ENCODE assay signal across 8 cellular contexts in the genomic region with DNA sequence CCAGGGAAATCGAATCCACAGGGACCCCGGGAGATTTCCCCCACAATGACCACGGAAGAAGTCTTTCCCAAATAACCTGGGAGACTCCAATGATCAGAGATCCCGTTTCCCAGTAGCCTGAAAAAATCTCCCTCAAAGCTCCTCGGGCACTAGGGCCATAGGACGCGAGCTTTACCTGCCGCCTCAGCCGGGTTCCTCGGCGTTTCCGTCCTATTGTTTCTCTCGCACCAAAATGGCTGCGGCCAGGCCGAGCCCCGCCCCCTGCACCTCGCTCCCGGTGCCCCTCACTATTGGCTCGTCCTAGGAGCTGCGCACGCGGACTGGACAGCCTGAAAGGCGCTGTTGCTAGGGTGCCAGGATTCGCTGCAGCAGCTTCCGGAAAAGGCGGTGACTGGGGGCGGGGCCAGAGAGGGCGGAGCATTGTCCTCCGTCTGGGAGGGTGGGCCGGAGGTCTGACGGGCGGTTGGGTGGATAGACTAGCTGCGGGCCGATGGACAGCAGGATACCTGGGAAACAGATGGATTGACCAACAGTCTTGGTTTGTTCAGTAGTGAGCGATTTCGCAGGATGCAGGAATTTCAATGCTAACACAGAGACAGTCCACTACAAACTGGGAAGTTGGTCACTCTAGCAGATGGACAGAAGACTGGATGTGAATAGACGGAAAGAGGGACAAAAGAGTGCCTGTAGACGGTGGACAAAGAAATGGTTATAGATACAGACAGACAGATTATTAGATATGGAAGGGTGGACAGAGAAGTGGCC. TPM values are rescaled to one million over a fixed set of nuclear protein-coding genes. Genes with fewer than 3 reads are reported as not detected.
A peak's percentile ranks its signal among the peaks of the same experiment; 100 is the strongest.
DNase-seq lines count a peak whose midpoint lies in the region; ATAC-seq and TF ChIP-seq lines count a peak whose summit lies in the region.

A gene with protein sequence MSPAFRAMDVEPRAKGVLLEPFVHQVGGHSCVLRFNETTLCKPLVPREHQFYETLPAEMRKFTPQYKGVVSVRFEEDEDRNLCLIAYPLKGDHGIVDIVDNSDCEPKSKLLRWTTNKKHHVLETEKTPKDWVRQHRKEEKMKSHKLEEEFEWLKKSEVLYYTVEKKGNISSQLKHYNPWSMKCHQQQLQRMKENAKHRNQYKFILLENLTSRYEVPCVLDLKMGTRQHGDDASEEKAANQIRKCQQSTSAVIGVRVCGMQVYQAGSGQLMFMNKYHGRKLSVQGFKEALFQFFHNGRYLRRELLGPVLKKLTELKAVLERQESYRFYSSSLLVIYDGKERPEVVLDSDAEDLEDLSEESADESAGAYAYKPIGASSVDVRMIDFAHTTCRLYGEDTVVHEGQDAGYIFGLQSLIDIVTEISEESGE (minus strand): TSS at position 240 of the 765 bp plus-strand sequence. CDS start 21,930 bp downstream, outside the sequence.

- peak within 1 kb of the TSS; percentile 82 for H2BK5ac ChIP-seq in H9 (ENCODE audit: insufficient read length, low read length)

- H2BK15ac ChIP-seq in H9 (ENCODE audit: low read depth, low read length) = no peak within 1 kb of the TSS

- peaks cover 21 to 24% of the 10 kb centered on the region in 2 experiments for H3K4me1 Mint-ChIP-seq in H9
- H3K4me1 Mint-ChIP-seq in nephron progenitor cell = peaks cover 37% of the 10 kb centered on the region
- peaks cover 45% of the 10 kb centered on the region for H3K4me1 Mint-ChIP-seq in stimulated activated naive CD8-positive, alpha-beta T cell treated with anti-CD3 and anti-CD28 coated beads, Interleukin-15, amount 100 ng/mL, for 72 hours

- H3K9me3 ChIP-seq in H9 (ENCODE audit: control insufficient read depth, low read depth, low read length) = no peaks in the 10 kb centered on the region
- no peaks in the 10 kb centered on the region for H3K9me3 ChIP-seq in MG63

- peaks cover 2% of the 10 kb centered on the region for H3K79me1 ChIP-seq in H9 (ENCODE audit: insufficient read depth, low read depth, low read length, poor library complexity, severe bottlenecking)

- DNase-seq in ELR (ENCODE audit: low read depth) (peak; percentile 98), H9 (peak; percentile 99), MG63 (peak; percentile 96), SHP77 treated with DMSO at 0.1 percent for 48 hours (lab: John Stamatoyannopoulos, UW) (peak; percentile 92), fibroblast of the aortic adventitia (ENCODE audit: low read depth) (peak; percentile 96), nephron progenitor cell (peak; percentile 100)
- DNase-seq in activated effector memory CD4-positive, alpha-beta T cell treated with anti-CD3 and anti-CD28 coated beads, Interleukin-2, amount 50 U/mL, for 16 hours = peak; percentile 100
- peak; percentile 97 to 99 for DNase-seq in stimulated activated naive CD8-positive, alpha-beta T cell treated with anti-CD3 and anti-CD28 coated beads, Interleukin-15, amount 100 ng/mL, for 72 hours

- H3K36me3 Mint-ChIP-seq in H9 (ENCODE audit: insufficient read depth in 1 of 3, low read depth in 3 of 3) = peaks cover 20 to 45% (median 42%) of the 10 kb centered on the region in 3 experiments
- H3K36me3 Mint-ChIP-seq in nephron progenitor cell (ENCODE audit: low read depth) = peaks cover 31% of the 10 kb centered on the region

- H2AFZ ChIP-seq in H9 (ENCODE audit: low read length) = no peak within 1 kb of the TSS

- no peak for TF ChIP-seq CTCF in H9 (conservative IDR thresholded peaks at IDR 0.05)
- no peak for TF ChIP-seq CTCF in fibroblast of the aortic adventitia (IDR thresholded peaks at IDR 0.05; ENCODE audit: insufficient read depth, low read length)
- TF ChIP-seq CTCF in nephron progenitor cell (IDR thresholded peaks at IDR 0.05) = no peak

- H3K36me3 ChIP-seq in MG63 = peaks cover 7% of the 10 kb centered on the region

- peak within 1 kb of the TSS; percentile 99 to 100 for H3K4me3 Mint-ChIP-seq in H9
- peak within 1 kb of the TSS; percentile 100 for H3K4me3 Mint-ChIP-seq in nephron progenitor cell
- peak within 1 kb of the TSS; percentile 95 to 97 for H3K4me3 Mint-ChIP-seq in stimulated activated naive CD8-positive, alpha-beta T cell treated with anti-CD3 and anti-CD28 coated beads, Interleukin-15, amount 100 ng/mL, for 72 hours

- no peaks in the 10 kb centered on the region; a peak in 1 of 5 replicates for H3K9me3 Mint-ChIP-seq in H9
- no peaks in the 10 kb centered on the region for H3K9me3 Mint-ChIP-seq in nephron progenitor cell
- no peaks in the 10 kb centered on the region for H3K9me3 Mint-ChIP-seq in stimulated activated naive CD8-positive, alpha-beta T cell treated with anti-CD3 and anti-CD28 coated beads, Interleukin-15, amount 100 ng/mL, for 72 hours

- H3K18ac ChIP-seq in H9 (ENCODE audit: insufficient read length, low read depth, low read length) = peak within 1 kb of the TSS; percentile 90

- no peaks in the 10 kb centered on the region for H3K4me1 ChIP-seq in H9 (ENCODE audit: insufficient read depth, low read length)

- H2BK120ac ChIP-seq in H9 (ENCODE audit: low read depth, low read length, poor library complexity, severe bottlenecking) = peak within 1 kb of the TSS; percentile 99

- H4K5ac ChIP-seq in H9 (ENCODE audit: insufficient read length, low read depth, low read length) = peak within 1 kb of the TSS; percentile 86

- peak within 1 kb of the TSS; percentile 96 for H3K56ac ChIP-seq in H9 (ENCODE audit: insufficient read length, low read depth, low read length)

- H3K14ac ChIP-seq in H9 (ENCODE audit: insufficient read depth, low read length) = peak within 1 kb of the TSS; percentile 90

- H3K27me3 Mint-ChIP-seq in H9 (ENCODE audit: low read depth) = peaks cover 6% of the 10 kb centered on the region
- peaks cover 29% of the 10 kb centered on the region for H3K27me3 Mint-ChIP-seq in nephron progenitor cell (ENCODE audit: low read depth, poor library complexity)
- H3K27me3 Mint-ChIP-seq in stimulated activated naive CD8-positive, alpha-beta T cell treated with anti-CD3 and anti-CD28 coated beads, Interleukin-15, amount 100 ng/mL, for 72 hours = peaks cover 7% of the 10 kb centered on the region

- peak within 1 kb of the TSS; percentile 83 for H3K27ac ChIP-seq in H9 (ENCODE audit: insufficient read length, low read depth, low read length)

- H4K91ac ChIP-seq in H9 (ENCODE audit: insufficient read length, low read depth, low read length) = peak within 1 kb of the TSS; percentile 98

- H3K27ac Mint-ChIP-seq in H9 (peak within 1 kb of the TSS; percentile 100), nephron progenitor cell (peak within 1 kb of the TSS; percentile 100)
- H3K27ac Mint-ChIP-seq in stimulated activated naive CD8-positive, alpha-beta T cell treated with anti-CD3 and anti-CD28 coated beads, Interleukin-15, amount 100 ng/mL, for 72 hours = peak within 1 kb of the TSS; percentile 98 to 99

- H3K23ac ChIP-seq in H9 (ENCODE audit: insufficient read length, low read depth, low read length) = no peak within 1 kb of the TSS

- peak within 1 kb of the TSS; percentile 67 for H3T11ph ChIP-seq in H9 (ENCODE audit: low read length)

- ATAC-seq in stimulated activated naive CD8-positive, alpha-beta T cell treated with anti-CD3 and anti-CD28 coated beads, Interleukin-15, amount 100 ng/mL, for 72 hours = peak; percentile 100

- H4K20me1 ChIP-seq in H9 (ENCODE audit: control insufficient read depth, insufficient read depth, insufficient read length) = no peaks in the 10 kb centered on the region

- H3K79me2 ChIP-seq in H9 (ENCODE audit: insufficient read depth, low read length) = peaks cover 36% of the 10 kb centered on the region

- WGBS in H9 (ENCODE audit: extremely low coverage, insufficient read length, low lambda C conversion rate) = no CpG with 5 or more reads among the region's 38 CpGs

- H2BK20ac ChIP-seq in H9 (ENCODE audit: low read depth, low read length, poor library complexity, severe bottlenecking) = no peak within 1 kb of the TSS

- H2AK5ac ChIP-seq in H9 (ENCODE audit: insufficient read length, low read length) = no peak within 1 kb of the TSS

- peak within 1 kb of the TSS; percentile 49; the same call in 1 of the 2 replicates for H3K4ac ChIP-seq in H9 (ENCODE audit: low read depth, low read length)

- peak within 1 kb of the TSS; percentile 98 for H3K9ac ChIP-seq in H9 (ENCODE audit: extremely low read depth, insufficient read length, low read length)

- peak within 1 kb of the TSS; percentile 65 for H3K4me2 ChIP-seq in H9 (ENCODE audit: insufficient read depth, insufficient read length, low read length)

- no peak within 1 kb of the TSS for H4K8ac ChIP-seq in H9 (replicated peaks; ENCODE audit: insufficient read length, low read depth, low read length)

- H3K27me3 ChIP-seq in H9 (ENCODE audit: insufficient read depth, low read length) (no peaks in the 10 kb centered on the region), MG63 (no peaks in the 10 kb centered on the region)

- H3K23me2 ChIP-seq in H9 (ENCODE audit: insufficient read length, low read depth, low read length, poor library complexity, severe bottlenecking) = no peaks in the 10 kb centered on the region

- H3K4me3 ChIP-seq in MG63 (peak within 1 kb of the TSS; percentile 95), fibroblast of the aortic adventitia (ENCODE audit: low read depth, low read length) (peak within 1 kb of the TSS; percentile 96)

- H2BK12ac ChIP-seq in H9 (ENCODE audit: insufficient read length, low read depth, low read length) = no peak within 1 kb of the TSS

RNA-seq across cellular contexts. Expression of the gene that starts here (rescaled TPM):
- 94.7 and 96.5 TPM in 2 replicates for total RNA-seq in H9 (2021)
- total RNA-seq in MG63 (2014; rRNA removed; shearing (Covaris generic); ENCODE audit: low replicate concordance) = 14.6 and 15.9 TPM in 2 replicates
- total RNA-seq in fibroblast of the aortic adventitia (ENCODE audit: low replicate concordance) = 35.7 and 44.3 TPM in 2 replicates

Comparison
In these comparisons a context has a peak if more than half of its experiments do, and no peak if none do; other contexts are left out.
1. Peak in every context shown above with its lines: DNase-seq, ATAC-seq, H3K4me3 ChIP-seq and H3K27ac ChIP-seq.